In genomic region chr22:47143249-47143938, GRCh38 we compare ENCODE assay signal across 15 cellular contexts.
A peak's percentile ranks its signal among the peaks of the same experiment; 100 is the strongest.
DNase-seq lines count a peak whose midpoint lies in the region; ATAC-seq and TF ChIP-seq lines count a peak whose summit lies in the region.
"Had no signal": no experiment of that assay in that cellular context is flagged by ENCODE, and none has a peak within 500 bp of the region (broad histone marks: within the 10 kb centered on the region; RNA-seq: fewer than 3 reads in every experiment).

No MANE protein-coding gene starts in this region.

- no peak overlapping the region for H3K4me3 ChIP-seq in retinal pigment epithelial cell (ENCODE audit: low read length)
- no peak overlapping the region for H3K4me3 ChIP-seq in CD8-positive, alpha-beta memory T cell (ENCODE audit: low read length)
- H3K4me3 ChIP-seq: SJCRH30 had no signal

- POLR2A ChIA-PET in CD8-positive, alpha-beta memory T cell (lab: Charles Lee) = no interaction called here

- no peaks in the 10 kb centered on the region for H3K4me1 ChIP-seq in CD8-positive, alpha-beta memory T cell (ENCODE audit: insufficient read depth, low read length)
- H3K4me1 ChIP-seq: SJCRH30 had no signal

- no peaks in the 10 kb centered on the region for H3K9me3 Mint-ChIP-seq in CD8-positive, alpha-beta memory T cell
- H3K9me3 Mint-ChIP-seq: CD14-positive monocyte had no signal

- no peak overlapping the region for H3K4me3 Mint-ChIP-seq in CD8-positive, alpha-beta memory T cell
- H3K4me3 Mint-ChIP-seq: CD14-positive monocyte had no signal

- no peaks in the 10 kb centered on the region for H3K27me3 Mint-ChIP-seq in CD8-positive, alpha-beta memory T cell

- H3K27ac Mint-ChIP-seq in CD8-positive, alpha-beta memory T cell = no peak overlapping the region
- H3K27ac Mint-ChIP-seq: CD14-positive monocyte had no signal

- peaks cover 0 to 9% (median 2%) of the 10 kb centered on the region in 3 donors for H3K36me3 Mint-ChIP-seq in CD8-positive, alpha-beta memory T cell

- no peaks in the 10 kb centered on the region for H3K9me3 ChIP-seq in CD8-positive, alpha-beta memory T cell (ENCODE audit: low read length)
- H3K9me3 ChIP-seq: SJCRH30 had no signal

- H3K36me3 ChIP-seq in CD8-positive, alpha-beta memory T cell (ENCODE audit: insufficient read depth, low read length) = no peaks in the 10 kb centered on the region
- H3K36me3 ChIP-seq: SJCRH30 had no signal

- no peaks in the 10 kb centered on the region for H3K27me3 ChIP-seq in CD8-positive, alpha-beta memory T cell (ENCODE audit: insufficient read depth, low read length, poor library complexity, severe bottlenecking)
- H3K27me3 ChIP-seq: SJCRH30 had no signal

- DNase-seq in NCI-H69 (lab: John Stamatoyannopoulos, UW) (peak; percentile 9), retinal pigment epithelial cell (ENCODE audit: low read depth) (peak; percentile 24), NCI-H526 (lab: John Stamatoyannopoulos, UW) (no peak)
- no peak for DNase-seq in CD8-positive, alpha-beta memory T cell
- DNase-seq: COR-L47, DMS153, GOT3, KG1, NCI-H146, NCI-H524, SJCRH30 had no signal

- ATAC-seq in esophagus mucosa (peak; percentile 25), HG03196 (IDR thresholded peaks at IDR 0.05; ENCODE audit: unreplicated experiment) (no peak)

- peaks cover 0 to 3% (median 2%) of the 10 kb centered on the region in 3 donors for H3K4me1 Mint-ChIP-seq in CD8-positive, alpha-beta memory T cell
- H3K4me1 Mint-ChIP-seq: CD14-positive monocyte had no signal

- CTCF ChIA-PET in CD8-positive, alpha-beta memory T cell (lab: Charles Lee) = no interaction called here

- peak overlapping the region; percentile 57; the same call in 1 of the 2 replicates for H3K27ac ChIP-seq in C4-2B
- no peak overlapping the region for H3K27ac ChIP-seq in CD8-positive, alpha-beta memory T cell (ENCODE audit: low read depth, low read length)
- H3K27ac ChIP-seq: SJCRH30 had no signal

- TF ChIP-seq CTCF in C4-2B (conservative IDR thresholded peaks at IDR 0.05) (no peak), retinal pigment epithelial cell (conservative IDR thresholded peaks at IDR 0.05; ENCODE audit: low read depth, low read length) (no peak)

Comparison
In these comparisons a context has a peak if more than half of its experiments do, and no peak if none do; other contexts are left out.
1. DNase-seq: peak in NCI-H69 (single experiment) and retinal pigment epithelial cell (single experiment); none in NCI-H526 (0 of 2) and CD8-positive, alpha-beta memory T cell (0 of 5).